Comparison of ENCODE assay signal across 13 cellular contexts in genomic region chr4:26015133-26015651, GRCh38.
A peak's percentile ranks its signal among the peaks of the same experiment; 100 is the strongest.
DNase-seq lines count a peak whose midpoint lies in the region; ATAC-seq and TF ChIP-seq lines count a peak whose summit lies in the region.
"Had no signal": no experiment of that assay in that cellular context is flagged by ENCODE, and none has a peak within 500 bp of the region (broad histone marks: within the 10 kb centered on the region; RNA-seq: fewer than 3 reads in every experiment).

No MANE protein-coding gene starts in this region.

- intact Hi-C loops in testis (cut with DNase I; ENCODE audit: low total_unique reads), result no loop called here

- TF ChIP-seq POLR2A in upper lobe of left lung (IDR thresholded peaks at IDR 0.05) (no peak), testis (IDR thresholded peaks at IDR 0.05) (no peak)

- CTCF ChIA-PET in activated CD8-positive, alpha-beta memory T cell treated with anti-CD3 and anti-CD28 coated beads, Interleukin-2, amount 10 ng/mL, durations not matched to agents 7 days and 5 days (lab: Charles Lee), result interaction anchor here (0.6 to 3.4 kb wide), 3 partner anchors 14 to 310 kb away, joined by 4 to 10 read pairs (median 4); no protein-coding TSS in a partner anchor

- H3K4me1 ChIP-seq in upper lobe of left lung, result peaks cover 0 to 12% (median 7%) of the 10 kb centered on the region in 4 donors
- H3K4me1 ChIP-seq in testis, result no peaks in the 10 kb centered on the region

- H3K27me3 ChIP-seq in upper lobe of left lung, result no peaks in the 10 kb centered on the region
- H3K27me3 ChIP-seq in testis, result no peaks in the 10 kb centered on the region

- H3K36me3 Mint-ChIP-seq in activated CD8-positive, alpha-beta memory T cell treated with anti-CD3 and anti-CD28 coated beads, Interleukin-2, amount 10 ng/mL, durations not matched to agents 7 days and 5 days, result peaks cover 6% of the 10 kb centered on the region
- H3K36me3 Mint-ChIP-seq in type B pancreatic cell, result no peaks in the 10 kb centered on the region

- TF ChIP-seq EP300 in upper lobe of left lung (IDR thresholded peaks at IDR 0.05), result no peak

- H3K4me3 Mint-ChIP-seq in activated CD8-positive, alpha-beta memory T cell treated with anti-CD3 and anti-CD28 coated beads, Interleukin-2, amount 10 ng/mL, durations not matched to agents 7 days and 5 days, result no peak overlapping the region
- no peak overlapping the region for H3K4me3 Mint-ChIP-seq in type B pancreatic cell

- peak; percentile 10 for DNase-seq in activated CD8-positive, alpha-beta memory T cell treated with anti-CD3 and anti-CD28 coated beads, Interleukin-2, amount 50 U/mL, for 48 hours
- no peak for DNase-seq in activated CD8-positive, alpha-beta memory T cell treated with anti-CD3 and anti-CD28 coated beads, Interleukin-2, amount 10 ng/mL, durations not matched to agents 7 days and 5 days
- peak; percentile 85 for DNase-seq in coronary artery (ENCODE audit: low spot score)
- DNase-seq in left lobe of liver (ENCODE audit: low spot score), result no peak
- peak in 1 of 2 donors; percentile 36 for DNase-seq in upper lobe of left lung
- DNase-seq in type B pancreatic cell (ENCODE audit: extremely low spot score, unreplicated experiment), result no peak
- no peak for DNase-seq in testis
- no peak for DNase-seq in activated effector memory CD4-positive, alpha-beta T cell treated with Interleukin-2 at 50 U/mL for 16 hours
- DNase-seq: 8988T, kidney, NCI-H2171 treated with DMSO at 0.1 percent for 48 hours, RPMI8226 had no signal

- H3K36me3 ChIP-seq in upper lobe of left lung, result no peaks in the 10 kb centered on the region
- no peaks in the 10 kb centered on the region for H3K36me3 ChIP-seq in testis (ENCODE audit: low read depth, missing control alignments)

- H3K9me3 ChIP-seq in upper lobe of left lung (no peaks in the 10 kb centered on the region), testis (no peaks in the 10 kb centered on the region)

- no peak overlapping the region for H3K27ac Mint-ChIP-seq in activated CD8-positive, alpha-beta memory T cell treated with anti-CD3 and anti-CD28 coated beads, Interleukin-2, amount 10 ng/mL, durations not matched to agents 7 days and 5 days
- H3K27ac Mint-ChIP-seq in type B pancreatic cell, result no peak overlapping the region
- H3K27ac Mint-ChIP-seq: progenitor cell of endocrine pancreas had no signal

- peaks cover 23% of the 10 kb centered on the region for H3K27me3 Mint-ChIP-seq in activated CD8-positive, alpha-beta memory T cell treated with anti-CD3 and anti-CD28 coated beads, Interleukin-2, amount 10 ng/mL, durations not matched to agents 7 days and 5 days
- H3K27me3 Mint-ChIP-seq in type B pancreatic cell, result peaks cover 24% of the 10 kb centered on the region

- ATAC-seq in activated CD8-positive, alpha-beta memory T cell treated with anti-CD3 and anti-CD28 coated beads, Interleukin-2, amount 10 ng/mL, durations not matched to agents 7 days and 5 days, result no peak
- peak; percentile 77 for ATAC-seq in left lobe of liver
- peak; percentile 9 to 76 for ATAC-seq in upper lobe of left lung (ENCODE audit: low FRiP score in 2 of 2)

- TF ChIP-seq CTCF in coronary artery (IDR thresholded peaks at IDR 0.05), result no peak
- TF ChIP-seq CTCF in upper lobe of left lung (IDR thresholded peaks at IDR 0.05), result no peak
- TF ChIP-seq CTCF in type B pancreatic cell (conservative IDR thresholded peaks at IDR 0.05), result no peak
- TF ChIP-seq CTCF in testis (IDR thresholded peaks at IDR 0.05), result no peak

- peaks cover 9% of the 10 kb centered on the region for H3K9me3 Mint-ChIP-seq in activated CD8-positive, alpha-beta memory T cell treated with anti-CD3 and anti-CD28 coated beads, Interleukin-2, amount 10 ng/mL, durations not matched to agents 7 days and 5 days (ENCODE audit: low read depth)
- H3K9me3 Mint-ChIP-seq in type B pancreatic cell, result peaks cover 6% of the 10 kb centered on the region

- H3K4me1 Mint-ChIP-seq in activated CD8-positive, alpha-beta memory T cell treated with anti-CD3 and anti-CD28 coated beads, Interleukin-2, amount 10 ng/mL, durations not matched to agents 7 days and 5 days, result peaks cover 9% of the 10 kb centered on the region
- peaks cover 7% of the 10 kb centered on the region for H3K4me1 Mint-ChIP-seq in type B pancreatic cell (ENCODE audit: unreplicated experiment)

- peak overlapping the region in 1 of 2 donors; percentile 62 for H3K27ac ChIP-seq in coronary artery
- no peak overlapping the region for H3K27ac ChIP-seq in upper lobe of left lung
- no peak overlapping the region for H3K27ac ChIP-seq in testis

- no peak overlapping the region for H3K4me3 ChIP-seq in coronary artery
- H3K4me3 ChIP-seq in upper lobe of left lung, result no peak overlapping the region
- H3K4me3 ChIP-seq in testis, result no peak overlapping the region

- WGBS in upper lobe of left lung, 2 donors, result 53 to 64% methylated on average over 6 to 7 of the region's 7 CpGs
- 53 to 59% methylated on average over 7 of the region's 7 CpGs for WGBS in testis, 2 donors

Comparison
In these comparisons a context has a peak if more than half of its experiments do, and no peak if none do; other contexts are left out.
1. DNase-seq: peak in activated CD8-positive, alpha-beta memory T cell treated with anti-CD3 and anti-CD28 coated beads, Interleukin-2, amount 50 U/mL, for 48 hours (single experiment) and coronary artery (single experiment); none in activated CD8-positive, alpha-beta memory T cell treated with anti-CD3 and anti-CD28 coated beads, Interleukin-2, amount 10 ng/mL, durations not matched to agents 7 days and 5 days (single experiment), left lobe of liver (single experiment), type B pancreatic cell (single experiment), testis (single experiment) and activated effector memory CD4-positive, alpha-beta T cell treated with Interleukin-2 at 50 U/mL for 16 hours (single experiment).